1 cellular context compared by ENCODE assay signal in the genomic region with DNA sequence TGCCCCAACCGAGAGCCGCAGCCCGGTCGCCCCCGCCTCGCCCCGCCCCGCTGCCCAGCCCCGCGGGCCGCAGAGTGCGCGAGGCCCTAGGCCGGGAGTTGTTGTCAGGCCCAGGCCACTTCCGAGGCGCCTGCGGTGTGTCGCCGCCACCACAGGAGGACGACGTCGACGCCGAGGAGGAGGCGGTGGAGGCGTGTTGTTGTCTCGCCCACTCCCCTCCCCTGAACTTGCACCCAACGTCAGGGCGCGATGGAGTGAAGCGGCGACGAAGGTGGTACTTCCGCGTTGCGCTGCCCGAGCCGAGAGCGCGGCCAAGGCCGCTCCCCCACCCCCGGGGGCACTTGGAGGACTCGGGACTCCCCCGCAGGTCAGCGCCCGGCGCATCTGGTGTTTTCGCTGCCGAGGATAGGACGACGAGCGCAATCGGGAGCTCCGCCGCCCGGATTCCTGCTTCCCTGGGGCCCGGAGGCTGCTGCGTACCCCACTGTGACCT.
TF ChIP-seq lines count a peak whose summit lies in the region.

Gene CDK13 (plus strand): TSS at position 277 of the 493 bp plus-strand sequence. CDS start 386 bp downstream, outside the sequence.

TF ChIP-seq in HepG2, 621 proteins besides CTCF, POLR2A, EP300 and RAD21 (continued from another document and continues in another):
- TF ChIP-seq RERE (CRISPR knock-in tag; IDR thresholded peaks at IDR 0.05; ENCODE audit: low read depth): no peak
- peak; percentile 53; the same call in 1 of the 2 replicates for TF ChIP-seq REPIN1 (CRISPR knock-in tag; IDR thresholded peaks at IDR 0.05; ENCODE audit: borderline replicate concordance, low read depth)
- peak; percentile 78 for TF ChIP-seq MEIS2 (CRISPR knock-in tag; IDR thresholded peaks at IDR 0.05)
- TF ChIP-seq SNRNP70 (IDR thresholded peaks at IDR 0.05; ENCODE audit: low read depth, low read length): no peak
- 0 out of 2 replicates have a peak, but pooled peaks have one; percentile 4 for TF ChIP-seq GLI4 (CRISPR knock-in tag; IDR thresholded peaks at IDR 0.05; ENCODE audit: borderline replicate concordance)
- no peak for TF ChIP-seq RAD51 (IDR thresholded peaks at IDR 0.05; ENCODE audit: borderline replicate concordance)
- no peak for TF ChIP-seq ZEB1 (IDR thresholded peaks at IDR 0.05; ENCODE audit: insufficient replicate concordance, low read depth)
- TF ChIP-seq IRX3 (CRISPR knock-in tag; IDR thresholded peaks at IDR 0.05; ENCODE audit: borderline replicate concordance, low read depth): peak; percentile 90; the same call in 1 of the 2 replicates
- TF ChIP-seq ZNF431 (CRISPR knock-in tag; IDR thresholded peaks at IDR 0.05; ENCODE audit: borderline replicate concordance, low read depth): no peak
- peak; percentile 86 for TF ChIP-seq PHF8 (CRISPR knock-in tag; IDR thresholded peaks at IDR 0.05)
- TF ChIP-seq RARA (CRISPR knock-in tag; IDR thresholded peaks at IDR 0.05): peak; percentile 33; the same call in 1 of the 2 replicates
- 0 out of 2 replicates have a peak, but pooled peaks have one; percentile 17 for TF ChIP-seq ARID2 (CRISPR knock-in tag; IDR thresholded peaks at IDR 0.05; ENCODE audit: borderline replicate concordance)
- no peak for TF ChIP-seq STAG1 (CRISPR knock-in tag; IDR thresholded peaks at IDR 0.05)
- TF ChIP-seq TBX2 (CRISPR knock-in tag; IDR thresholded peaks at IDR 0.05; ENCODE audit: borderline replicate concordance): peak; percentile 45; the same call in 1 of the 2 replicates
- no peak for TF ChIP-seq MXD4 (CRISPR knock-in tag; IDR thresholded peaks at IDR 0.05)
- peak; percentile 57; the same call in 1 of the 2 replicates for TF ChIP-seq SAP130 (CRISPR knock-in tag; IDR thresholded peaks at IDR 0.05; ENCODE audit: low read depth)
- peak; percentile 74; the same call in 1 of the 2 replicates for TF ChIP-seq SIN3A (IDR thresholded peaks at IDR 0.05; ENCODE audit: borderline replicate concordance, low read depth, low read length)
- TF ChIP-seq ZNF552 (CRISPR knock-in tag; IDR thresholded peaks at IDR 0.05; ENCODE audit: borderline replicate concordance): no peak
- TF ChIP-seq SOX6 (IDR thresholded peaks at IDR 0.05): no peak
- no peak for TF ChIP-seq SOX6 (CRISPR knock-in tag; IDR thresholded peaks at IDR 0.05)
- no peak for TF ChIP-seq THAP11 (CRISPR knock-in tag; IDR thresholded peaks at IDR 0.05)
- no peak; the same call in 1 of the 2 replicates for TF ChIP-seq ZNF451 (CRISPR knock-in tag; IDR thresholded peaks at IDR 0.05)
- peak; percentile 84; the same call in 1 of the 2 replicates for TF ChIP-seq KMT2A (CRISPR knock-in tag; IDR thresholded peaks at IDR 0.05)
- TF ChIP-seq, protein P1, sequence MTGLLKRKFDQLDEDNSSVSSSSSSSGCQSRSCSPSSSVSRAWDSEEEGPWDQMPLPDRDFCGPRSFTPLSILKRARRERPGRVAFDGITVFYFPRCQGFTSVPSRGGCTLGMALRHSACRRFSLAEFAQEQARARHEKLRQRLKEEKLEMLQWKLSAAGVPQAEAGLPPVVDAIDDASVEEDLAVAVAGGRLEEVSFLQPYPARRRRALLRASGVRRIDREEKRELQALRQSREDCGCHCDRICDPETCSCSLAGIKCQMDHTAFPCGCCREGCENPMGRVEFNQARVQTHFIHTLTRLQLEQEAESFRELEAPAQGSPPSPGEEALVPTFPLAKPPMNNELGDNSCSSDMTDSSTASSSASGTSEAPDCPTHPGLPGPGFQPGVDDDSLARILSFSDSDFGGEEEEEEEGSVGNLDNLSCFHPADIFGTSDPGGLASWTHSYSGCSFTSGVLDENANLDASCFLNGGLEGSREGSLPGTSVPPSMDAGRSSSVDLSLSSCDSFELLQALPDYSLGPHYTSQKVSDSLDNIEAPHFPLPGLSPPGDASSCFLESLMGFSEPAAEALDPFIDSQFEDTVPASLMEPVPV (CRISPR knock-in tag; IDR thresholded peaks at IDR 0.05): no peak; the same call in 1 of the 2 replicates
- no peak for TF ChIP-seq PITX1 (CRISPR knock-in tag; IDR thresholded peaks at IDR 0.05)
- TF ChIP-seq ZNF564 (CRISPR knock-in tag; IDR thresholded peaks at IDR 0.05): peak; percentile 55
- TF ChIP-seq ETV6 (CRISPR knock-in tag; conservative IDR thresholded peaks at IDR 0.05): no peak; the same call in 1 of the 2 replicates
- TF ChIP-seq NR2C2 (CRISPR knock-in tag; IDR thresholded peaks at IDR 0.05; ENCODE audit: borderline replicate concordance): no peak; the same call in 1 of the 2 replicates
- no peak for TF ChIP-seq ZNF496 (CRISPR knock-in tag; IDR thresholded peaks at IDR 0.05; ENCODE audit: insufficient replicate concordance)
- 0 out of 2 replicates have a peak, but pooled peaks have one; percentile 3 for TF ChIP-seq PRDM10 (CRISPR knock-in tag; IDR thresholded peaks at IDR 0.05; ENCODE audit: low read depth)
- TF ChIP-seq NFATC3 (CRISPR knock-in tag; IDR thresholded peaks at IDR 0.05): no peak
- TF ChIP-seq ZKSCAN5 (CRISPR knock-in tag; IDR thresholded peaks at IDR 0.05): no peak
- no peak for TF ChIP-seq FIP1L1 (IDR thresholded peaks at IDR 0.05; ENCODE audit: borderline replicate concordance, insufficient read depth, low read depth, low read length)
- no peak for TF ChIP-seq JUNB (CRISPR knock-in tag; IDR thresholded peaks at IDR 0.05; ENCODE audit: borderline replicate concordance)
- TF ChIP-seq ZNF816 (CRISPR knock-in tag; IDR thresholded peaks at IDR 0.05; ENCODE audit: borderline replicate concordance): no peak
- TF ChIP-seq ZNF83 (CRISPR knock-in tag; IDR thresholded peaks at IDR 0.05; ENCODE audit: borderline replicate concordance): no peak
- TF ChIP-seq YY1 (IDR thresholded peaks at IDR 0.05; ENCODE audit: insufficient read depth, insufficient replicate concordance, low read depth, low read length): no peak
- TF ChIP-seq PBX3 (CRISPR knock-in tag; IDR thresholded peaks at IDR 0.05; ENCODE audit: borderline replicate concordance): no peak
- peak; percentile 76; the same call in 1 of the 2 replicates for TF ChIP-seq HOXD1 (CRISPR knock-in tag; IDR thresholded peaks at IDR 0.05)
- TF ChIP-seq HNRNPK (IDR thresholded peaks at IDR 0.05; ENCODE audit: low read depth, low read length, poor library complexity, severe bottlenecking): no peak
- no peak for TF ChIP-seq ZNF672 (CRISPR knock-in tag; IDR thresholded peaks at IDR 0.05)
- no peak for TF ChIP-seq TBP (CRISPR knock-in tag; IDR thresholded peaks at IDR 0.05)
- no peak for TF ChIP-seq ZMYM2 (CRISPR knock-in tag; IDR thresholded peaks at IDR 0.05)
- TF ChIP-seq HCFC1 (IDR thresholded peaks at IDR 0.05; ENCODE audit: low read depth, low read length): no peak
- TF ChIP-seq ZNF7 (CRISPR knock-in tag; IDR thresholded peaks at IDR 0.05): no peak
- no peak for TF ChIP-seq SOX13 (IDR thresholded peaks at IDR 0.05)
- TF ChIP-seq SOX13 (CRISPR knock-in tag; conservative IDR thresholded peaks at IDR 0.05 in 1 of 2, IDR thresholded peaks at IDR 0.05 in 1 of 2): no peak
- TF ChIP-seq NCOR1 (IDR thresholded peaks at IDR 0.05; ENCODE audit: borderline replicate concordance, low read length): no peak
- TF ChIP-seq SP1 (IDR thresholded peaks at IDR 0.05): no peak
- peak; percentile 41; the same call in 1 of the 2 replicates for TF ChIP-seq SP1 (CRISPR knock-in tag; IDR thresholded peaks at IDR 0.05)
- no peak for TF ChIP-seq GTF3A (CRISPR knock-in tag; conservative IDR thresholded peaks at IDR 0.05)
- TF ChIP-seq ZNF788 (CRISPR knock-in tag; IDR thresholded peaks at IDR 0.05; ENCODE audit: borderline replicate concordance): peak; percentile 12; the same call in 1 of the 2 replicates
- TF ChIP-seq ZNF737 (CRISPR knock-in tag; IDR thresholded peaks at IDR 0.05; ENCODE audit: borderline replicate concordance): no peak
- TF ChIP-seq, protein P2, sequence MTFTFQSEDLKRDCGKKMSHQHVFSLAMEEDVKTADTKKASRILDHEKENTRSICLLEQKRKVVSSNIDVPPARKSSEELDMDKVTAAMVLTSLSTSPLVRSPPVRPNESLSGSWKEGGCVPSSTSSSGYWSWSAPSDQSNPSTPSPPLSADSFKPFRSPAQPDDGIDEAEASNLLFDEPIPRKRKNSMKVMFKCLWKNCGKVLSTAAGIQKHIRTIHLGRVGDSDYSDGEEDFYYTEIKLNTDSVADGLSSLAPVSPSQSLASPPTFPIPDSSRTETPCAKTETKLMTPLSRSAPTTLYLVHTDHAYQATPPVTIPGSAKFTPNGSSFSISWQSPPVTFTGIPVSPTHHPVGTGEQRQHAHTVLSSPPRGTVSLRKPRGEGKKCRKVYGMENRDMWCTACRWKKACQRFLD (CRISPR knock-in tag; IDR thresholded peaks at IDR 0.05; ENCODE audit: borderline replicate concordance): no peak
- no peak for TF ChIP-seq ZNF17 (CRISPR knock-in tag; IDR thresholded peaks at IDR 0.05)
- no peak for TF ChIP-seq RBM39 (IDR thresholded peaks at IDR 0.05; ENCODE audit: low read depth, low read length, poor library complexity, severe bottlenecking)
- TF ChIP-seq GABPA (IDR thresholded peaks at IDR 0.05; ENCODE audit: low read depth, low read length): no peak
- TF ChIP-seq GABPA (CRISPR knock-in tag; IDR thresholded peaks at IDR 0.05; ENCODE audit: low read depth): no peak
